In the genomic region with DNA sequence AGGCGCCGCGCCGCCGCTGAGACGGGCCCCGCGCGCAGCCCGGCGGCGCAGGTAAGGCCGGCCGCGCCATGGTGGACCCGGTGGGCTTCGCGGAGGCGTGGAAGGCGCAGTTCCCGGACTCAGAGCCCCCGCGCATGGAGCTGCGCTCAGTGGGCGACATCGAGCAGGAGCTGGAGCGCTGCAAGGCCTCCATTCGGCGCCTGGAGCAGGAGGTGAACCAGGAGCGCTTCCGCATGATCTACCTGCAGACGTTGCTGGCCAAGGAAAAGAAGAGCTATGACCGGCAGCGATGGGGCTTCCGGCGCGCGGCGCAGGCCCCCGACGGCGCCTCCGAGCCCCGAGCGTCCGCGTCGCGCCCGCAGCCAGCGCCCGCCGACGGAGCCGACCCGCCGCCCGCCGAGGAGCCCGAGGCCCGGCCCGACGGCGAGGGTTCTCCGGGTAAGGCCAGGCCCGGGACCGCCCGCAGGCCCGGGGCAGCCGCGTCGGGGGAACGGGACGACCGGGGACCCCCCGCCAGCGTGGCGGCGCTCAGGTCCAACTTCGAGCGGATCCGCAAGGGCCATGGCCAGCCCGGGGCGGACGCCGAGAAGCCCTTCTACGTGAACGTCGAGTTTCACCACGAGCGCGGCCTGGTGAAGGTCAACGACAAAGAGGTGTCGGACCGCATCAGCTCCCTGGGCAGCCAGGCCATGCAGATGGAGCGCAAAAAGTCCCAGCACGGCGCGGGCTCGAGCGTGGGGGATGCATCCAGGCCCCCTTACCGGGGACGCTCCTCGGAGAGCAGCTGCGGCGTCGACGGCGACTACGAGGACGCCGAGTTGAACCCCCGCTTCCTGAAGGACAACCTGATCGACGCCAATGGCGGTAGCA, we compare ENCODE assay signal across 1 cellular context.
A peak's percentile ranks its signal among the peaks of the same experiment; 100 is the strongest.
TF ChIP-seq lines count a peak whose summit lies in the region.

No MANE protein-coding gene starts in this region.

TF ChIP-seq in HEK293, 187 proteins besides CTCF, POLR2A, EP300 and RAD21 (continued from another document):
- TF ChIP-seq ZBTB20 (tag by site-specific recombination; IDR thresholded peaks at IDR 0.05) (peak; percentile 3; the same call in 1 of the 2 replicates), ZFP69B (tag by site-specific recombination; IDR thresholded peaks at IDR 0.05) (no peak), ZNF221 (tag by site-specific recombination; IDR thresholded peaks at IDR 0.05; ENCODE audit: borderline replicate concordance) (no peak), SCRT1 (tag by site-specific recombination; IDR thresholded peaks at IDR 0.05; ENCODE audit: borderline replicate concordance) (no peak), GLIS2 (tag by site-specific recombination; IDR thresholded peaks at IDR 0.05) (0 out of 2 replicates have a peak, but pooled peaks have one; percentile 14), ZNF585B (tag by site-specific recombination; IDR thresholded peaks at IDR 0.05) (no peak)
- TF ChIP-seq, protein P1, sequence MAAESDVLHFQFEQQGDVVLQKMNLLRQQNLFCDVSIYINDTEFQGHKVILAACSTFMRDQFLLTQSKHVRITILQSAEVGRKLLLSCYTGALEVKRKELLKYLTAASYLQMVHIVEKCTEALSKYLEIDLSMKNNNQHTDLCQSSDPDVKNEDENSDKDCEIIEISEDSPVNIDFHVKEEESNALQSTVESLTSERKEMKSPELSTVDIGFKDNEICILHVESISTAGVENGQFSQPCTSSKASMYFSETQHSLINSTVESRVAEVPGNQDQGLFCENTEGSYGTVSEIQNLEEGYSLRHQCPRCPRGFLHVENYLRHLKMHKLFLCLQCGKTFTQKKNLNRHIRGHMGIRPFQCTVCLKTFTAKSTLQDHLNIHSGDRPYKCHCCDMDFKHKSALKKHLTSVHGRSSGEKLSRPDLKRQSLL (tag by site-specific recombination; IDR thresholded peaks at IDR 0.05): peak; percentile 92
- TF ChIP-seq, protein P2, sequence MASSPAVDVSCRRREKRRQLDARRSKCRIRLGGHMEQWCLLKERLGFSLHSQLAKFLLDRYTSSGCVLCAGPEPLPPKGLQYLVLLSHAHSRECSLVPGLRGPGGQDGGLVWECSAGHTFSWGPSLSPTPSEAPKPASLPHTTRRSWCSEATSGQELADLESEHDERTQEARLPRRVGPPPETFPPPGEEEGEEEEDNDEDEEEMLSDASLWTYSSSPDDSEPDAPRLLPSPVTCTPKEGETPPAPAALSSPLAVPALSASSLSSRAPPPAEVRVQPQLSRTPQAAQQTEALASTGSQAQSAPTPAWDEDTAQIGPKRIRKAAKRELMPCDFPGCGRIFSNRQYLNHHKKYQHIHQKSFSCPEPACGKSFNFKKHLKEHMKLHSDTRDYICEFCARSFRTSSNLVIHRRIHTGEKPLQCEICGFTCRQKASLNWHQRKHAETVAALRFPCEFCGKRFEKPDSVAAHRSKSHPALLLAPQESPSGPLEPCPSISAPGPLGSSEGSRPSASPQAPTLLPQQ (tag by site-specific recombination; IDR thresholded peaks at IDR 0.05): 0 out of 2 replicates have a peak, but pooled peaks have one; percentile 11
TF ChIP-seq in HEK293: peak in this region for 8.
